In the genomic region with DNA sequence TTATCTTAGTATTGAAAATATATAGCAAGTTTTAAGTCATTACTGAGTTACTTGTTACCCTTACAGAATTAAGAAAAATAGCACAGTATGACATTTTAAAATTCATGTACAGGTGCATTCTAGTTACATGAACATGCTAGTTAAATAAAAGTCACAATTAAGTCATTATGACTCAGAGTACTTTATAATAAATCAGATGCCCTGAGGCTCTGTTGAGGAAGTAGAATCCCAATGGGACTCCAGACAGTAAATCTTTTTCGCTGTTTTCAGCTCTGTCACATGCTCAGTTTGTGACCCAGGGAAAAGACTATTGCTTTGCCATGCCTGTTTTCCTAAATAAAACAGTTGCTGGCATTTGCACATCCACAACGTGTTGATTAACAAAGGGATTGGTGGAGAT, we compare ENCODE assay signal across 17 cellular contexts. TPM values are rescaled to one million over a fixed set of nuclear protein-coding genes. Genes with fewer than 3 reads are reported as not detected.
DNase-seq lines count a peak whose midpoint lies in the region; ATAC-seq, FAIRE-seq and TF ChIP-seq lines count a peak whose summit lies in the region.
"Had no signal": no experiment of that assay in that cellular context is flagged by ENCODE, and none has a peak within 500 bp of the region (broad histone marks: within the 10 kb centered on the region; RNA-seq: fewer than 3 reads in every experiment).

No MANE protein-coding gene starts in this region.

- no peak for TF ChIP-seq POLR2A in H54 (IDR thresholded peaks at IDR 0.05; ENCODE audit: low read depth, low read length)

- peaks cover 35% of the 10 kb centered on the region for H3K36me3 ChIP-seq in mammary epithelial cell (ENCODE audit: insufficient read depth, low read length)

- H3K4me3 Mint-ChIP-seq in nephron progenitor cell: no peak overlapping the region
- H3K4me3 Mint-ChIP-seq: activated T-cell treated with anti-CD3 and anti-CD28 coated beads, Interleukin-2, amount 50 U/mL, for 24 hours had no signal

- intact Hi-C loops in mammary epithelial cell (cut with micrococcal nuclease): loop anchor here (2.0 kb wide), 1 partner anchor 34 kb away; a partner anchor contains a TSS

- BruUV-seq in mammary epithelial cell (replicated peaks; lab: Mats Ljungman, UMichigan): no TSS peak

- H4K20me1 ChIP-seq in mammary epithelial cell (ENCODE audit: insufficient read depth, low read length): no peaks in the 10 kb centered on the region

- H3K27ac ChIP-seq in mammary epithelial cell (ENCODE audit: insufficient read depth, low read depth, low read length): no peak overlapping the region
- H3K27ac ChIP-seq: SJCRH30, tibial artery had no signal

- dilution Hi-C loops in mammary epithelial cell (cut with HindIII; ENCODE audit: low sequenced_read_pairs): no loop called here

- no peak for DNase-seq in H54 (ENCODE audit: insufficient read length, low spot score)
- peak; percentile 9 for DNase-seq in NCI-H2081 treated with DMSO at 0.1 percent for 48 hours (lab: John Stamatoyannopoulos, UW)
- peak; percentile 53 for DNase-seq in mammary epithelial cell
- no peak for DNase-seq in nephron progenitor cell
- no peak for DNase-seq in HuH-7.5 (ENCODE audit: low spot score)
- DNase-seq in MV-4-11 (lab: John Stamatoyannopoulos, UW): no peak
- no peak for DNase-seq in stimulated activated naive CD4-positive, alpha-beta T cell (lab: John Stamatoyannopoulos, UW)
- DNase-seq: activated CD4-positive, alpha-beta T cell treated with anti-CD3 and anti-CD28 coated beads, Interleukin-2, amount 50 U/mL, for 48 hours; activated T-cell treated with anti-CD3 and anti-CD28 coated beads, Interleukin-2, amount 50 U/mL, for 24 hours; DMS53; NCI-H1092; NCI-H226; SJCRH30; stimulated activated CD4-positive, alpha-beta T cell treated with anti-CD3 and anti-CD28 coated beads, Interleukin-4, amount 100 ng/mL, for 4 hours; tibial artery had no signal

- H3K4me2 ChIP-seq in mammary epithelial cell (ENCODE audit: insufficient read depth, low read depth, low read length): no peak overlapping the region

- H3K4me1 Mint-ChIP-seq in nephron progenitor cell: peaks cover 20% of the 10 kb centered on the region

- no peak overlapping the region for H2AFZ ChIP-seq in mammary epithelial cell (ENCODE audit: low read depth, low read length)

- no peak overlapping the region for H3K9ac ChIP-seq in mammary epithelial cell (ENCODE audit: insufficient read depth, low read length)

- no peaks in the 10 kb centered on the region for H3K9me3 ChIP-seq in mammary epithelial cell (replicated peaks; ENCODE audit: insufficient read depth, low read length)
- H3K9me3 ChIP-seq: SJCRH30, tibial artery had no signal

- in situ Hi-C loops in mammary epithelial cell (cut with MboI; ENCODE audit: low sequenced_read_pairs in 2 of 2): no loop called here

- H3K4me3 ChIP-seq in mammary epithelial cell (replicated peaks in 1 of 3; ENCODE audit: insufficient read depth in 1 of 3, low read depth in 2 of 3, low read length in 3 of 3): no peak overlapping the region
- H3K4me3 ChIP-seq: cardiac muscle cell, SJCRH30, tibial artery had no signal

- H3K27me3 Mint-ChIP-seq in nephron progenitor cell (ENCODE audit: low read depth, poor library complexity): no peaks in the 10 kb centered on the region
- H3K27me3 Mint-ChIP-seq: activated T-cell treated with anti-CD3 and anti-CD28 coated beads, Interleukin-2, amount 50 U/mL, for 24 hours had no signal

- H3K9me3 Mint-ChIP-seq in nephron progenitor cell: no peaks in the 10 kb centered on the region
- H3K9me3 Mint-ChIP-seq: activated T-cell treated with anti-CD3 and anti-CD28 coated beads, Interleukin-2, amount 50 U/mL, for 24 hours had no signal

- ATAC-seq in HG02884 (IDR thresholded peaks at IDR 0.05; ENCODE audit: unreplicated experiment): no peak

- peak overlapping the region; percentile 37 for H3K27ac Mint-ChIP-seq in nephron progenitor cell

- peaks cover 66% of the 10 kb centered on the region for H3K36me3 Mint-ChIP-seq in nephron progenitor cell (ENCODE audit: low read depth)

- peaks cover 11% of the 10 kb centered on the region for H3K4me1 ChIP-seq in mammary epithelial cell (ENCODE audit: insufficient read depth, low read length)
- H3K4me1 ChIP-seq: SJCRH30, tibial artery had no signal

- WGBS in mammary epithelial cell (ENCODE audit: low coverage, missing lambda C conversion rate): 52% methylated on average over 2 of the region's 2 CpGs

- TF ChIP-seq CTCF in mammary epithelial cell (conservative IDR thresholded peaks at IDR 0.05 in 1 of 2, IDR thresholded peaks at IDR 0.05 in 1 of 2; ENCODE audit: extremely low read depth in 1 of 2, insufficient read depth in 1 of 2, low read depth in 1 of 2, low read length in 2 of 2) (no peak), nephron progenitor cell (IDR thresholded peaks at IDR 0.05) (no peak)

- peak; percentile 86 for FAIRE-seq in H54 (lab: Jason Lieb, UNC)

- CTCF ChIA-PET in mammary epithelial cell (lab: Charles Lee; ENCODE audit: low non-redundant PET): no interaction called here

- H3K27me3 ChIP-seq in mammary epithelial cell (ENCODE audit: insufficient read depth, low read length): no peaks in the 10 kb centered on the region
- H3K27me3 ChIP-seq: cardiac muscle cell, SJCRH30, tibial artery had no signal

- H3K79me2 ChIP-seq in mammary epithelial cell (ENCODE audit: insufficient read depth, low read length): peaks cover 3% of the 10 kb centered on the region

RNA-seq across cellular contexts. Expression of a gene that starts 21.0 kb away (rescaled TPM):
- 1 to 10 TPM; 1.3 to 2.8 TPM for total RNA-seq in mammary epithelial cell
- 1.6 TPM for polyA plus RNA-seq in mammary epithelial cell
- polyA minus RNA-seq in mammary epithelial cell: not detected

RNA-seq across cellular contexts. Expression of a gene that starts 34.6 kb away (rescaled TPM):
- total RNA-seq in mammary epithelial cell: 10 to 100 TPM; 43.7 to 48.6 TPM
- polyA plus RNA-seq in mammary epithelial cell: 38.3 TPM
- polyA minus RNA-seq in mammary epithelial cell: 38.1 TPM

RNA-seq across cellular contexts. Expression of a gene that starts 36.5 kb away (rescaled TPM):
- total RNA-seq in mammary epithelial cell: 10 to 100 TPM; 29.7 to 37.0 TPM
- polyA plus RNA-seq in mammary epithelial cell: 23.9 TPM
- 35.3 TPM for polyA minus RNA-seq in mammary epithelial cell

RNA-seq across cellular contexts. Expression of a gene that starts 36.6 kb away (rescaled TPM):
- 10 to 100 TPM; 17.6 to 20.5 TPM for total RNA-seq in mammary epithelial cell
- polyA plus RNA-seq in mammary epithelial cell: 16.2 TPM
- 11.1 TPM for polyA minus RNA-seq in mammary epithelial cell

Comparison
In these comparisons a context has a peak if more than half of its experiments do, and no peak if none do; other contexts are left out.
1. DNase-seq: peak in NCI-H2081 treated with DMSO at 0.1 percent for 48 hours (single experiment) and mammary epithelial cell (single experiment); none in H54 (single experiment), nephron progenitor cell (single experiment), HuH-7.5 (single experiment), MV-4-11 (single experiment) and stimulated activated naive CD4-positive, alpha-beta T cell (0 of 6).